In genomic region chr7:122902751-122903495, GRCh38 we compare ENCODE assay signal across 17 cellular contexts. TPM values are rescaled to one million over a fixed set of nuclear protein-coding genes. Genes with fewer than 3 reads are reported as not detected.
DNase-seq lines count a peak whose midpoint lies in the region; ATAC-seq, FAIRE-seq and TF ChIP-seq lines count a peak whose summit lies in the region.
"Had no signal": no experiment of that assay in that cellular context is flagged by ENCODE, and none has a peak within 500 bp of the region (broad histone marks: within the 10 kb centered on the region; RNA-seq: fewer than 3 reads in every experiment).

No MANE protein-coding gene starts in this region.

- TF ChIP-seq POLR2A in A549 (IDR thresholded peaks at IDR 0.05; ENCODE audit: low read length) (no peak), Peyer's patch (IDR thresholded peaks at IDR 0.05) (no peak)

- peak; percentile 47 to 75; a peak in 3 of 6 replicates for ATAC-seq in A549
- peak; percentile 77 for ATAC-seq in GM19351 (IDR thresholded peaks at IDR 0.05; ENCODE audit: unreplicated experiment)
- ATAC-seq in GM21447 (IDR thresholded peaks at IDR 0.05; ENCODE audit: unreplicated experiment), result no peak
- ATAC-seq: stimulated activated naive CD8-positive, alpha-beta T cell treated with anti-CD3 and anti-CD28 coated beads, Interleukin-15, Interleukin-2, amounts not matched to agents 100 U/mL and 50 U/mL, for 24 hours had no signal

- no peaks in the 10 kb centered on the region for H3K9me3 Mint-ChIP-seq in activated T-cell treated with anti-CD3 and anti-CD28 coated beads, Interleukin-2, amount 50 U/mL, for 24 hours
- H3K9me3 Mint-ChIP-seq: activated naive CD8-positive, alpha-beta T cell treated with anti-CD3 and anti-CD28 coated beads, Interleukin-2, amount 10 ng/mL, durations not matched to agents 7 days and 5 days; nephron had no signal

- no peaks in the 10 kb centered on the region for H3K4me1 ChIP-seq in A549
- no peaks in the 10 kb centered on the region for H3K4me1 ChIP-seq in Peyer's patch
- H3K4me1 ChIP-seq: SJCRH30 had no signal

- no peak for TF ChIP-seq CTCF in A549 (IDR thresholded peaks at IDR 0.05)
- TF ChIP-seq CTCF in brain microvascular endothelial cell (IDR thresholded peaks at IDR 0.05; ENCODE audit: low read depth, low read length, missing control alignments), result peak; percentile 24
- no peak for TF ChIP-seq CTCF in Peyer's patch (IDR thresholded peaks at IDR 0.05)
- no peak for TF ChIP-seq CTCF in GM10248 (IDR thresholded peaks at IDR 0.05; ENCODE audit: control extremely low read depth, extremely low read depth, low read depth, missing control alignments)

- H3K36me3 ChIP-seq in brain microvascular endothelial cell (replicated peaks) (no peaks in the 10 kb centered on the region), Peyer's patch (no peaks in the 10 kb centered on the region)
- H3K36me3 ChIP-seq: SJCRH30 had no signal

- H3K4me3 Mint-ChIP-seq in activated T-cell treated with anti-CD3 and anti-CD28 coated beads, Interleukin-2, amount 50 U/mL, for 24 hours, result no peak overlapping the region
- H3K4me3 Mint-ChIP-seq: activated naive CD8-positive, alpha-beta T cell treated with anti-CD3 and anti-CD28 coated beads, Interleukin-2, amount 10 ng/mL, durations not matched to agents 7 days and 5 days; immature natural killer cell; nephron had no signal

- H3K27ac ChIP-seq in A549 (no peak overlapping the region), brain microvascular endothelial cell (no peak overlapping the region), Peyer's patch (no peak overlapping the region)
- H3K27ac ChIP-seq: HL-60, SJCRH30 had no signal

- no peak overlapping the region for H3K4me2 ChIP-seq in A549

- H3K27ac Mint-ChIP-seq in activated T-cell treated with anti-CD3 and anti-CD28 coated beads, Interleukin-2, amount 50 U/mL, for 24 hours, result no peak overlapping the region
- H3K27ac Mint-ChIP-seq: activated naive CD8-positive, alpha-beta T cell treated with anti-CD3 and anti-CD28 coated beads, Interleukin-2, amount 10 ng/mL, durations not matched to agents 7 days and 5 days; immature natural killer cell; nephron had no signal

- no peak for FAIRE-seq in A549 (lab: Jason Lieb, UNC)

- H3K36me3 Mint-ChIP-seq in activated T-cell treated with anti-CD3 and anti-CD28 coated beads, Interleukin-2, amount 50 U/mL, for 24 hours (ENCODE audit: low read depth), result no peaks in the 10 kb centered on the region
- H3K36me3 Mint-ChIP-seq: activated naive CD8-positive, alpha-beta T cell treated with anti-CD3 and anti-CD28 coated beads, Interleukin-2, amount 10 ng/mL, durations not matched to agents 7 days and 5 days; immature natural killer cell had no signal

- H3K9me3 ChIP-seq in A549 (no peaks in the 10 kb centered on the region), Peyer's patch (no peaks in the 10 kb centered on the region)
- H3K9me3 ChIP-seq: SJCRH30 had no signal

- 9% methylated on average over 5 of the region's 5 CpGs for WGBS in A549 (ENCODE audit: missing lambda C conversion rate)

- H3K4me3 ChIP-seq in A549, result no peak overlapping the region
- H3K4me3 ChIP-seq in brain microvascular endothelial cell (ENCODE audit: low read depth, low read length), result no peak overlapping the region
- no peak overlapping the region for H3K4me3 ChIP-seq in Peyer's patch
- H3K4me3 ChIP-seq: SJCRH30 had no signal

- POLR2A ChIA-PET in A549 (lab: Yijun Ruan, JAX) (no interaction called here), GM10248 (lab: Yijun Ruan, JAX) (no interaction called here)

- TF ChIP-seq RAD21 in A549 (conservative IDR thresholded peaks at IDR 0.05 in 1 of 2, IDR thresholded peaks at IDR 0.05 in 1 of 2), result no peak

- no peaks in the 10 kb centered on the region for H3K4me1 Mint-ChIP-seq in activated T-cell treated with anti-CD3 and anti-CD28 coated beads, Interleukin-2, amount 50 U/mL, for 24 hours (ENCODE audit: low read depth)
- H3K4me1 Mint-ChIP-seq: activated naive CD8-positive, alpha-beta T cell treated with anti-CD3 and anti-CD28 coated beads, Interleukin-2, amount 10 ng/mL, durations not matched to agents 7 days and 5 days; immature natural killer cell; nephron had no signal

- DNase-seq in A549 (ENCODE audit: low read depth in 1 of 2, low spot score in 1 of 2) (peak in 1 of 2 experiments; percentile 32), HT1080 (ENCODE audit: low read depth) (peak; percentile 39), brain microvascular endothelial cell (no peak), Peyer's patch (no peak), GM10248 (ENCODE audit: extremely low spot score) (no peak)
- DNase-seq in activated T-cell treated with anti-CD3 and anti-CD28 coated beads, Interleukin-2, amount 50 U/mL, for 24 hours, result no peak
- DNase-seq: activated CD4-positive, alpha-beta T cell treated with anti-CD3 and anti-CD28 coated beads, Interleukin-2, amount 50 U/mL, for 4 hours; activated naive CD8-positive, alpha-beta T cell treated with anti-CD3 and anti-CD28 coated beads, Interleukin-2, amount 10 ng/mL, durations not matched to agents 7 days and 5 days; AML-193; immature natural killer cell; NCI-H2107; stimulated activated naive CD8-positive, alpha-beta T cell treated with anti-CD3 and anti-CD28 coated beads, Interleukin-15, Interleukin-2, amounts not matched to agents 100 U/mL and 50 U/mL, for 24 hours had no signal

- H3K27me3 Mint-ChIP-seq in activated T-cell treated with anti-CD3 and anti-CD28 coated beads, Interleukin-2, amount 50 U/mL, for 24 hours, result no peaks in the 10 kb centered on the region
- H3K27me3 Mint-ChIP-seq: activated naive CD8-positive, alpha-beta T cell treated with anti-CD3 and anti-CD28 coated beads, Interleukin-2, amount 10 ng/mL, durations not matched to agents 7 days and 5 days had no signal

- CTCF ChIA-PET in A549 (lab: Yijun Ruan, JAX) (no interaction called here), GM10248 (lab: Yijun Ruan, JAX) (no interaction called here)

- in situ Hi-C loops in brain microvascular endothelial cell (cut with HindIII; ENCODE audit: low pct_ligation_motif_present, low sequenced_read_pairs), result no loop called here

- H3K27me3 ChIP-seq in brain microvascular endothelial cell (replicated peaks), result no peaks in the 10 kb centered on the region
- H3K27me3 ChIP-seq in Peyer's patch, result no peaks in the 10 kb centered on the region
- H3K27me3 ChIP-seq: SJCRH30 had no signal

- no peak for TF ChIP-seq EP300 in A549 (IDR thresholded peaks at IDR 0.05)

TF ChIP-seq in A549, 52 proteins besides CTCF, POLR2A, EP300 and RAD21:
- TF ChIP-seq USF2 (IDR thresholded peaks at IDR 0.05) (peak; percentile 83), RCOR1 (IDR thresholded peaks at IDR 0.05; ENCODE audit: low read depth, low read length) (no peak)

RNA-seq across cellular contexts. Expression of gene CADPS2, which starts 16.7 kb away (rescaled TPM):
- polyA plus RNA-seq in A549 (2011; rRNA removed), result 0.10 and 0.13 TPM in 2 replicates
- 0.01 TPM in 2 replicates for polyA plus RNA-seq in A549 (2012; cell fraction: cytosol; rRNA removed)
- 0.01 TPM in 1 of 2 replicates, not detected in the other for polyA plus RNA-seq in A549 (2012; cell fraction: nucleus; rRNA removed)
- 0.04 to 0.07 TPM (median 0.05 TPM) in 3 replicates for polyA plus RNA-seq in A549 (2017; fragmentation: RNase III; extraction: RNeasy Plus Mini Kit Qiagen cat#74134 plus additional on column Dnase treatment)
- 0.08 and 0.10 TPM in 2 replicates for polyA minus RNA-seq in A549 (2011; rRNA and poly(A)+ RNA removed)
- 13.0 and 13.6 TPM in 2 replicates for total RNA-seq in HT1080 (2014; rRNA removed; shearing (Covaris generic))
- 7.4 and 10.4 TPM in 2 replicates for polyA plus RNA-seq in HT1080 (2015; cell fraction: cytosol; rRNA removed)
- polyA plus RNA-seq in HT1080 (2015; cell fraction: nucleus; rRNA removed), result 9.2 and 11.2 TPM in 2 replicates
- 10 to 100 TPM; 11.4 to 21.5 (median 16.5) TPM for total RNA-seq in Peyer's patch
- total RNA-seq: activated naive CD8-positive, alpha-beta T cell treated with anti-CD3 and anti-CD28 coated beads, Interleukin-2, amount 10 ng/mL, durations not matched to agents 7 days and 5 days; SJCRH30 had no signal
- polyA plus RNA-seq: immature natural killer cell had no signal
